In the genomic region with DNA sequence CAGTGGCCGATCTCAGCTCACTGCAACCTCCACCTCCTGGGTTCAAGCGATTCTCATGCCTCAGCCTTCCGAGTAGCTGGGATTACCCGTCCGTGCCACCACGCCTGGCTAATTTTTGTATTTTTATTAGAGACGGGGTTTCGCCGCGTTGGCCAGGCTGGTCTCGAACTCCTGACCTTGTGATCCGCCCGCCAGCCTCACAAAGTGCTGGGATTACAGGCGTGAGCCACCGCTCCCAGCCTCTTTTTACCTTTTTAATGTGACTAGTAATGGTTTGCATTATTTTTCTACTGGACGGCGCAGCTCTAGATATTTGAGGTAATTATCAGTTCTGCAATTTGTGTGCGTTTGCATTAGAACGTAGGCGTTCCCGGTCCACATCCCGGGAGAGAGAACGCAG, we compare ENCODE assay signal across 7 cellular contexts. TPM values are rescaled to one million over a fixed set of nuclear protein-coding genes. Genes with fewer than 3 reads are reported as not detected.
DNase-seq lines count a peak whose midpoint lies in the region; TF ChIP-seq lines count a peak whose summit lies in the region.
"Not testable (repeated sequence)": the region's sequence is repeated elsewhere in the genome, so short reads cannot be mapped to it uniquely, and the experiment has no call there.

No MANE protein-coding gene starts in this region.

- H3K4me3 ChIP-seq in GM23248 (peak overlapping the region; percentile 89), Peyer's patch (peak overlapping the region; percentile 65 to 91 (median 75)), dorsolateral prefrontal cortex (peak overlapping the region; percentile 58 to 99 (median 85)), right atrium auricular region (peak overlapping the region; percentile 71 to 79), muscle layer of colon (ENCODE audit: low read depth in 1 of 2, low read length in 2 of 2) (peak overlapping the region; percentile 44 to 80), skeletal muscle tissue (ENCODE audit: low read length in 3 of 3) (peak overlapping the region; percentile 71 to 95 (median 91))

- peaks cover 25% of the 10 kb centered on the region for H3K36me3 ChIP-seq in GM23248 (ENCODE audit: low read depth)
- peaks cover 0 to 42% (median 0%) of the 10 kb centered on the region in 3 donors for H3K36me3 ChIP-seq in Peyer's patch
- peaks cover 31% of the 10 kb centered on the region for H3K36me3 ChIP-seq in right atrium auricular region
- H3K36me3 ChIP-seq in muscle layer of colon (ENCODE audit: insufficient read depth, low read length): peaks cover 25% of the 10 kb centered on the region
- peaks cover 12 to 26% (median 18%) of the 10 kb centered on the region in 3 donors for H3K36me3 ChIP-seq in skeletal muscle tissue (ENCODE audit: control insufficient read depth in 3 of 3, insufficient read depth in 3 of 3, low read length in 3 of 3)

- H3K79me2 ChIP-seq in GM23248 (ENCODE audit: insufficient read depth): peaks cover 54% of the 10 kb centered on the region

- H3K4me1 ChIP-seq in GM23248 (ENCODE audit: insufficient read depth) (peaks cover 11% of the 10 kb centered on the region; the same call in 1 of the 2 replicates), Peyer's patch (peaks cover 0 to 13% (median 7%) of the 10 kb centered on the region in 4 donors), right atrium auricular region (peaks cover 0 to 13% of the 10 kb centered on the region in 2 donors), muscle layer of colon (ENCODE audit: insufficient read depth, low read length) (peaks cover 16% of the 10 kb centered on the region), skeletal muscle tissue (ENCODE audit: control insufficient read depth in 3 of 3, insufficient read depth in 3 of 3, low read length in 3 of 3) (peaks cover 7 to 18% (median 9%) of the 10 kb centered on the region in 3 donors)

- not testable (repeated sequence) for DNase-seq in GM23248; Peyer's patch; activated T-helper 2 cell treated with anti-CD3 and anti-CD28 coated beads, Interferon-gamma antibody, Interleukin-2, Interleukin-4, amounts not matched to agents 10 μg/mL and 5 μg/mL and 100 μg/mL, durations not matched to agents 14 hours and 24 hours and 36 hours (ENCODE audit: low spot score); dorsolateral prefrontal cortex; right atrium auricular region (ENCODE audit: low spot score)

- intact Hi-C loops in activated T-helper 2 cell treated with anti-CD3 and anti-CD28 coated beads, Interferon-gamma antibody, Interleukin-2, Interleukin-4, amounts not matched to agents 10 μg/mL and 5 μg/mL and 100 μg/mL, durations not matched to agents 14 hours and 24 hours and 36 hours (cut with micrococcal nuclease): loop anchor here (5.0 kb wide), 2 partner anchors 152 to 172 kb away; a partner anchor contains a TSS
- intact Hi-C loops in dorsolateral prefrontal cortex (cut with DNase I): loop anchor here (5.0 to 10.0 kb wide), 4 partner anchors 60 to 172 kb away; no protein-coding TSS in a partner anchor

- H3K9ac ChIP-seq in GM23248 (peak overlapping the region; percentile 93), skeletal muscle tissue (ENCODE audit: low read depth in 1 of 3, low read length in 3 of 3) (peak overlapping the region; percentile 90 to 97 (median 96))
- H3K9ac ChIP-seq in muscle layer of colon (ENCODE audit: low read length): not testable (repeated sequence)

- H3K36me3 Mint-ChIP-seq in activated T-helper 2 cell treated with anti-CD3 and anti-CD28 coated beads, Interferon-gamma antibody, Interleukin-2, Interleukin-4, amounts not matched to agents 10 μg/mL and 5 μg/mL and 100 μg/mL, durations not matched to agents 14 hours and 24 hours and 36 hours (ENCODE audit: low read depth): peaks cover 51% of the 10 kb centered on the region

- peak overlapping the region; percentile 98 for H3K4me3 Mint-ChIP-seq in activated T-helper 2 cell treated with anti-CD3 and anti-CD28 coated beads, Interferon-gamma antibody, Interleukin-2, Interleukin-4, amounts not matched to agents 10 μg/mL and 5 μg/mL and 100 μg/mL, durations not matched to agents 14 hours and 24 hours and 36 hours (ENCODE audit: low read depth)

- H3K9me3 Mint-ChIP-seq in activated T-helper 2 cell treated with anti-CD3 and anti-CD28 coated beads, Interferon-gamma antibody, Interleukin-2, Interleukin-4, amounts not matched to agents 10 μg/mL and 5 μg/mL and 100 μg/mL, durations not matched to agents 14 hours and 24 hours and 36 hours: not testable (repeated sequence)

- H3K4me2 ChIP-seq in GM23248 (ENCODE audit: unreplicated experiment): peak overlapping the region; percentile 84

- peaks cover 29% of the 10 kb centered on the region for H3K4me1 Mint-ChIP-seq in activated T-helper 2 cell treated with anti-CD3 and anti-CD28 coated beads, Interferon-gamma antibody, Interleukin-2, Interleukin-4, amounts not matched to agents 10 μg/mL and 5 μg/mL and 100 μg/mL, durations not matched to agents 14 hours and 24 hours and 36 hours (ENCODE audit: low read depth)

- not testable (repeated sequence) for TF ChIP-seq CTCF in Peyer's patch (IDR thresholded peaks at IDR 0.05); dorsolateral prefrontal cortex (IDR thresholded peaks at IDR 0.05 in 54 of 56, conservative IDR thresholded peaks at IDR 0.05 in 2 of 56; ENCODE audit: low read depth in 1 of 56, partially characterized antibody in 56 of 56); right atrium auricular region (IDR thresholded peaks at IDR 0.05)

- not testable (repeated sequence) for TF ChIP-seq POLR2A in Peyer's patch (IDR thresholded peaks at IDR 0.05)

- H3K9me2 ChIP-seq in GM23248 (ENCODE audit: insufficient read depth): not testable (repeated sequence)

- in situ Hi-C loops in GM23248 (cut with MboI): not testable (repeated sequence)

- H3F3A ChIP-seq in GM23248 (ENCODE audit: insufficient read depth): not testable (repeated sequence)

- WGBS in GM23248 (ENCODE audit: low coverage in 1 of 2, low lambda C conversion rate in 2 of 2, missing lambda C conversion rate in 2 of 2), 2 experiments: 10 to 13% methylated on average over 23 of the region's 23 CpGs

- H3K27me3 Mint-ChIP-seq in activated T-helper 2 cell treated with anti-CD3 and anti-CD28 coated beads, Interferon-gamma antibody, Interleukin-2, Interleukin-4, amounts not matched to agents 10 μg/mL and 5 μg/mL and 100 μg/mL, durations not matched to agents 14 hours and 24 hours and 36 hours (ENCODE audit: low read depth): not testable (repeated sequence)

- H3K9me3 ChIP-seq in GM23248 (ENCODE audit: low read depth); Peyer's patch; right atrium auricular region; muscle layer of colon (ENCODE audit: low read length); skeletal muscle tissue (ENCODE audit: control insufficient read depth in 3 of 3, low read length in 3 of 3): not testable (repeated sequence)

- H3K27me3 ChIP-seq in GM23248 (replicated peaks; ENCODE audit: insufficient read depth); Peyer's patch; dorsolateral prefrontal cortex; right atrium auricular region; muscle layer of colon (ENCODE audit: control insufficient read depth in 1 of 2, insufficient read depth in 2 of 2, low read length in 2 of 2); skeletal muscle tissue (ENCODE audit: control insufficient read depth in 3 of 3, insufficient read depth in 3 of 3, low read length in 3 of 3): not testable (repeated sequence)

- H3K27ac ChIP-seq in GM23248 (peak overlapping the region; percentile 78), Peyer's patch (peak overlapping the region in 3 of 4 donors; percentile 38 to 81 (median 78)), dorsolateral prefrontal cortex (peak overlapping the region in 39 of 59 donors; percentile 4 to 92 (median 81)), right atrium auricular region (peak overlapping the region; percentile 69 to 86), skeletal muscle tissue (ENCODE audit: low read depth, low read length) (peak overlapping the region; percentile 86)
- H3K27ac ChIP-seq in muscle layer of colon (ENCODE audit: low read depth, low read length): not testable (repeated sequence)

- H2AFZ ChIP-seq in GM23248: peak overlapping the region; percentile 100

- not testable (repeated sequence) for H4K20me1 ChIP-seq in GM23248 (ENCODE audit: insufficient read depth)

- peak overlapping the region; percentile 97 for H3K27ac Mint-ChIP-seq in activated T-helper 2 cell treated with anti-CD3 and anti-CD28 coated beads, Interferon-gamma antibody, Interleukin-2, Interleukin-4, amounts not matched to agents 10 μg/mL and 5 μg/mL and 100 μg/mL, durations not matched to agents 14 hours and 24 hours and 36 hours

RNA-seq across cellular contexts. Expression of a gene that starts 1.0 kb away (rescaled TPM):
- 46.8 and 69.3 TPM in 2 replicates for total RNA-seq in GM23248 (2014; rRNA removed; shearing (Covaris generic))
- 84.4 and 85.9 TPM in 2 replicates for polyA plus RNA-seq in GM23248 (2016; fragmentation: Nextera tagmentation; extraction: Ambion mirVana)
- total RNA-seq in Peyer's patch (10 to 100 TPM; 35.4 to 99.0 (median 53.7) TPM), dorsolateral prefrontal cortex (10 to 100 TPM; 37.8 to 95.6 (median 69.7) TPM), right atrium auricular region (10 to 100 TPM; 61.7 to 73.3 TPM), skeletal muscle tissue (31.8 TPM)
- 60.4 and 62.6 TPM in 2 replicates for total RNA-seq in activated T-helper 2 cell treated with anti-CD3 and anti-CD28 coated beads, Interferon-gamma antibody, Interleukin-2, Interleukin-4, amounts not matched to agents 10 μg/mL and 5 μg/mL and 100 μg/mL, durations not matched to agents 14 hours and 24 hours and 36 hours

RNA-seq across cellular contexts. Expression of a gene that starts 20.2 kb away (rescaled TPM):
- total RNA-seq in GM23248 (2014; rRNA removed; shearing (Covaris generic)): 4.4 and 5.3 TPM in 2 replicates
- 6.3 and 7.6 TPM in 2 replicates for polyA plus RNA-seq in GM23248 (2016; fragmentation: Nextera tagmentation; extraction: Ambion mirVana)
- total RNA-seq in Peyer's patch (10 to 100 TPM; 18.2 to 83.7 (median 74.4) TPM), dorsolateral prefrontal cortex (10 to 100 TPM; 12.4 to 45.6 (median 20.6) TPM), right atrium auricular region (1 to 10 TPM; 4.4 to 4.7 TPM), skeletal muscle tissue (2.1 TPM)
- total RNA-seq in activated T-helper 2 cell treated with anti-CD3 and anti-CD28 coated beads, Interferon-gamma antibody, Interleukin-2, Interleukin-4, amounts not matched to agents 10 μg/mL and 5 μg/mL and 100 μg/mL, durations not matched to agents 14 hours and 24 hours and 36 hours: 10.0 and 12.1 TPM in 2 replicates
